In genomic region chr17:50909765-50910661, GRCh38 we compare ENCODE assay signal across 1 cellular context.
TF ChIP-seq lines count a peak whose summit lies in the region.

No MANE protein-coding gene starts in this region.

TF ChIP-seq in HepG2, 621 proteins besides CTCF, POLR2A, EP300 and RAD21 (continued from another document and continues in another):
- TF ChIP-seq ARID5B (CRISPR knock-in tag; IDR thresholded peaks at IDR 0.05) (peak; percentile 75), YEATS4 (CRISPR knock-in tag; IDR thresholded peaks at IDR 0.05; ENCODE audit: borderline replicate concordance) (0 out of 2 replicates have a peak, but pooled peaks have one; percentile 6), ZNF3 (CRISPR knock-in tag; IDR thresholded peaks at IDR 0.05) (no peak), ZNF75D (CRISPR knock-in tag; IDR thresholded peaks at IDR 0.05; ENCODE audit: borderline replicate concordance) (no peak), ZNF138 (CRISPR knock-in tag; IDR thresholded peaks at IDR 0.05; ENCODE audit: low read depth) (peak; percentile 74; the same call in 1 of the 2 replicates), HHEX (CRISPR knock-in tag; IDR thresholded peaks at IDR 0.05) (no peak), GABPA (IDR thresholded peaks at IDR 0.05; ENCODE audit: low read depth, low read length) (no peak), GABPA (CRISPR knock-in tag; IDR thresholded peaks at IDR 0.05; ENCODE audit: low read depth) (no peak), ZNF589 (CRISPR knock-in tag; conservative IDR thresholded peaks at IDR 0.05) (no peak), NFIB (CRISPR knock-in tag; IDR thresholded peaks at IDR 0.05; ENCODE audit: borderline replicate concordance) (no peak), ZNF773 (CRISPR knock-in tag; IDR thresholded peaks at IDR 0.05; ENCODE audit: borderline replicate concordance) (no peak), ZNF737 (CRISPR knock-in tag; IDR thresholded peaks at IDR 0.05; ENCODE audit: borderline replicate concordance) (peak; percentile 81; the same call in 1 of the 2 replicates), CC2D1A (CRISPR knock-in tag; IDR thresholded peaks at IDR 0.05) (no peak), MYPOP (CRISPR knock-in tag; IDR thresholded peaks at IDR 0.05) (no peak; the same call in 1 of the 2 replicates), MIER3 (CRISPR knock-in tag; IDR thresholded peaks at IDR 0.05; ENCODE audit: borderline replicate concordance) (peak; percentile 77; the same call in 1 of the 2 replicates), ATF4 (CRISPR knock-in tag; IDR thresholded peaks at IDR 0.05) (no peak), MAX (IDR thresholded peaks at IDR 0.05) (0 out of 2 replicates have a peak, but pooled peaks have one; percentile 63), SSRP1 (CRISPR knock-in tag; IDR thresholded peaks at IDR 0.05) (no peak), TEAD2 (CRISPR knock-in tag; IDR thresholded peaks at IDR 0.05) (no peak), ZBTB42 (CRISPR knock-in tag; IDR thresholded peaks at IDR 0.05) (no peak; the same call in 1 of the 2 replicates), ZNF335 (CRISPR knock-in tag; IDR thresholded peaks at IDR 0.05) (no peak), HOXA5 (CRISPR knock-in tag; IDR thresholded peaks at IDR 0.05) (no peak), BCLAF1 (IDR thresholded peaks at IDR 0.05) (no peak), PITX1 (CRISPR knock-in tag; IDR thresholded peaks at IDR 0.05) (peak; percentile 86), ZNF580 (CRISPR knock-in tag; IDR thresholded peaks at IDR 0.05; ENCODE audit: borderline replicate concordance, low read depth) (no peak), NFATC3 (CRISPR knock-in tag; IDR thresholded peaks at IDR 0.05) (no peak; the same call in 1 of the 2 replicates), ZNF709 (CRISPR knock-in tag; IDR thresholded peaks at IDR 0.05) (no peak; the same call in 1 of the 2 replicates), ZNF446 (CRISPR knock-in tag; IDR thresholded peaks at IDR 0.05) (no peak), ZNF598 (CRISPR knock-in tag; IDR thresholded peaks at IDR 0.05; ENCODE audit: borderline replicate concordance) (no peak), ZNF333 (CRISPR knock-in tag; IDR thresholded peaks at IDR 0.05; ENCODE audit: borderline replicate concordance) (no peak), ZSCAN25 (CRISPR knock-in tag; IDR thresholded peaks at IDR 0.05) (peak; percentile 59), CENPX (CRISPR knock-in tag; IDR thresholded peaks at IDR 0.05) (no peak), SRSF9 (IDR thresholded peaks at IDR 0.05; ENCODE audit: borderline replicate concordance, insufficient read depth, low read depth, low read length, poor library complexity, severe bottlenecking) (no peak), ZNF142 (CRISPR knock-in tag; IDR thresholded peaks at IDR 0.05) (peak; percentile 35; the same call in 1 of the 2 replicates), FUBP1 (CRISPR knock-in tag; IDR thresholded peaks at IDR 0.05; ENCODE audit: borderline replicate concordance) (no peak; the same call in 1 of the 2 replicates), ZNF496 (CRISPR knock-in tag; IDR thresholded peaks at IDR 0.05; ENCODE audit: insufficient replicate concordance) (no peak), ZEB1 (IDR thresholded peaks at IDR 0.05; ENCODE audit: insufficient replicate concordance, low read depth) (no peak), ZNF746 (CRISPR knock-in tag; IDR thresholded peaks at IDR 0.05) (no peak), ZSCAN20 (CRISPR knock-in tag; IDR thresholded peaks at IDR 0.05; ENCODE audit: borderline replicate concordance) (no peak), ISL2 (CRISPR knock-in tag; IDR thresholded peaks at IDR 0.05) (no peak), MZF1 (CRISPR knock-in tag; IDR thresholded peaks at IDR 0.05; ENCODE audit: borderline replicate concordance) (no peak), FOXP4 (CRISPR knock-in tag; IDR thresholded peaks at IDR 0.05) (0 out of 2 replicates have a peak, but pooled peaks have one; percentile 29), SALL1 (CRISPR knock-in tag; IDR thresholded peaks at IDR 0.05) (peak; percentile 96), KAT2B (IDR thresholded peaks at IDR 0.05; ENCODE audit: borderline replicate concordance, low read depth, low read length) (no peak), DNMT3B (CRISPR knock-in tag; conservative IDR thresholded peaks at IDR 0.05) (no peak)
